ENCODE assay signal across 23 cellular contexts in the genomic region with DNA sequence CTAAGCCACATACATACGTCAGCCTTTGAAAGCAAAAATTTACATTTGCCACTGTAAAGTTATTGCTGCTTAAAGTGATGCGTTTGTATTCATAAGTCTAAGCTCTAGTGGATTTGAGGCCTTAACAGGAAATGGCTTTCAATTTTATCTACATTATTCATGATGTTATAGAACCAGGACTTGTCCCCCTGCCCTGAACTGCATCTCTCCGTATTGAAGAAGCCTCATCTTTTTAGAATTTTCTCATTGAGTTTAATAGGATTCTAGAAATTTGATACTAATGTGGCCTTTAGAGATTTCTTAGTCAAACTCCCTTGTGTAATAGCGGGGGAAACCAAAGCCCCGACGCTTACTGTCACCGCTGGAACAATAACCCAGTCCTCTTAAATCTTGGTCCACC. TPM values are rescaled to one million over a fixed set of nuclear protein-coding genes. Genes with fewer than 3 reads are reported as not detected.
DNase-seq lines count a peak whose midpoint lies in the region; ATAC-seq and TF ChIP-seq lines count a peak whose summit lies in the region.
"Had no signal": no experiment of that assay in that cellular context is flagged by ENCODE, and none has a peak within 500 bp of the region (broad histone marks: within the 10 kb centered on the region; RNA-seq: fewer than 3 reads in every experiment).

No MANE protein-coding gene starts in this region.

- no peak overlapping the region for H3K14ac ChIP-seq in mesenchymal stem cell (ENCODE audit: low read length in 2 of 2)

- in situ Hi-C loops in GM23248 (cut with MboI), result no loop called here

- H3K4me1 ChIP-seq in GM23248 (ENCODE audit: insufficient read depth), result peaks cover 86% of the 10 kb centered on the region
- H3K4me1 ChIP-seq in esophagus muscularis mucosa, result peaks cover 0 to 22% (median 0%) of the 10 kb centered on the region in 4 donors
- peaks cover 4% of the 10 kb centered on the region for H3K4me1 ChIP-seq in mesenchymal stem cell (ENCODE audit: control insufficient read depth, insufficient read depth, low read depth, low read length)
- H3K4me1 ChIP-seq: BE2C had no signal

- no peak overlapping the region for H2BK120ac ChIP-seq in mesenchymal stem cell (ENCODE audit: low read depth, low read length)

- 0 out of 2 replicates have a peak overlapping the region, but pooled peaks have one; percentile 5 for H3K27ac ChIP-seq in GM23248
- no peak overlapping the region for H3K27ac ChIP-seq in esophagus muscularis mucosa (replicated peaks in 1 of 4)
- H3K27ac ChIP-seq in mesenchymal stem cell (ENCODE audit: low read length, poor library complexity, severe bottlenecking), result no peak overlapping the region

- H4K91ac ChIP-seq in mesenchymal stem cell (ENCODE audit: low read length), result no peak overlapping the region

- H3K9me3 ChIP-seq in GM23248 (ENCODE audit: low read depth) (no peaks in the 10 kb centered on the region), esophagus muscularis mucosa (no peaks in the 10 kb centered on the region), mesenchymal stem cell (ENCODE audit: control insufficient read depth, low read length) (no peaks in the 10 kb centered on the region)
- H3K9me3 ChIP-seq: BE2C had no signal

- H3F3A ChIP-seq in GM23248 (ENCODE audit: insufficient read depth), result peaks cover 81% of the 10 kb centered on the region

- H3K79me1 ChIP-seq in mesenchymal stem cell (replicated peaks; ENCODE audit: low read length, poor library complexity, severe bottlenecking), result peaks cover 28% of the 10 kb centered on the region

- no peaks in the 10 kb centered on the region for H3K27me3 Mint-ChIP-seq in activated naive CD8-positive, alpha-beta T cell treated with anti-CD3 and anti-CD28 coated beads, Interleukin-2, amount 50 U/mL, for 24 hours
- no peaks in the 10 kb centered on the region for H3K27me3 Mint-ChIP-seq in activated naive CD8-positive, alpha-beta T cell treated with anti-CD3 and anti-CD28 coated beads for 36 hours
- H3K27me3 Mint-ChIP-seq: CD4-positive, CD25-positive, alpha-beta regulatory T cell; CD8-positive, alpha-beta memory T cell had no signal

- no peak overlapping the region for H3K4ac ChIP-seq in mesenchymal stem cell (ENCODE audit: low read depth in 1 of 2, low read length in 2 of 2)

- WGBS in GM23248 (ENCODE audit: low coverage in 1 of 2, low lambda C conversion rate in 2 of 2, missing lambda C conversion rate in 2 of 2), 2 experiments, result 99 to 100% methylated on average over 7 of the region's 7 CpGs
- WGBS in esophagus muscularis mucosa, result 90% methylated on average over 7 of the region's 7 CpGs
- 100% methylated on average over 4 of the region's 7 CpGs for WGBS in mesenchymal stem cell

- H3K36me3 Mint-ChIP-seq in activated naive CD8-positive, alpha-beta T cell treated with anti-CD3 and anti-CD28 coated beads, Interleukin-2, amount 50 U/mL, for 24 hours (ENCODE audit: low read depth), result peaks cover 92% of the 10 kb centered on the region
- peaks cover 62% of the 10 kb centered on the region for H3K36me3 Mint-ChIP-seq in activated naive CD8-positive, alpha-beta T cell treated with anti-CD3 and anti-CD28 coated beads for 36 hours

- intact Hi-C loops in esophagus muscularis mucosa (cut with DNase I), result no loop called here

- TF ChIP-seq EP300 in esophagus muscularis mucosa (IDR thresholded peaks at IDR 0.05), result no peak

- H3K79me2 ChIP-seq in GM23248 (ENCODE audit: insufficient read depth), result peaks cover 62% of the 10 kb centered on the region

- H3K4me3 ChIP-seq in GM23248 (no peak overlapping the region), esophagus muscularis mucosa (no peak overlapping the region), mesenchymal stem cell (ENCODE audit: insufficient read depth in 1 of 2, low read depth in 1 of 2, low read length in 2 of 2) (no peak overlapping the region)
- H3K4me3 ChIP-seq: GM12878, GM23338 had no signal

- H2BK12ac ChIP-seq in mesenchymal stem cell (ENCODE audit: low read length in 2 of 2), result no peak overlapping the region

- no peak overlapping the region for H2AFZ ChIP-seq in GM23248
- no peak overlapping the region for H2AFZ ChIP-seq in mesenchymal stem cell (ENCODE audit: low read depth, low read length)
- H2AFZ ChIP-seq: GM23338 had no signal

- no peak for TF ChIP-seq CTCF in esophagus muscularis mucosa (IDR thresholded peaks at IDR 0.05)

- H3K9ac ChIP-seq in GM23248, result no peak overlapping the region
- H3K9ac ChIP-seq in mesenchymal stem cell (ENCODE audit: low read length), result no peak overlapping the region

- no peak overlapping the region for H3K18ac ChIP-seq in mesenchymal stem cell (ENCODE audit: low read depth in 1 of 2, low read length in 2 of 2)

- H3K36me3 ChIP-seq in GM23248 (ENCODE audit: low read depth) (peaks cover 72% of the 10 kb centered on the region), esophagus muscularis mucosa (peaks cover 80 to 100% (median 94%) of the 10 kb centered on the region in 4 donors), mesenchymal stem cell (ENCODE audit: control insufficient read depth in 1 of 2, insufficient read depth in 2 of 2, low read depth in 1 of 2, low read length in 2 of 2) (peaks cover 17 to 94% of the 10 kb centered on the region in 2 experiments)

- ATAC-seq in activated naive CD8-positive, alpha-beta T cell treated with anti-CD3 and anti-CD28 coated beads, Interleukin-2, amount 50 U/mL, for 24 hours, result no peak
- no peak for ATAC-seq in GM21367 (IDR thresholded peaks at IDR 0.05; ENCODE audit: unreplicated experiment)
- ATAC-seq: GM12878, GM23338, HCT116 had no signal

- H4K8ac ChIP-seq in mesenchymal stem cell (ENCODE audit: low read length), result no peak overlapping the region

- no peak overlapping the region for H2BK5ac ChIP-seq in mesenchymal stem cell (ENCODE audit: low read depth, low read length, poor library complexity, severe bottlenecking)

- H2AK5ac ChIP-seq in mesenchymal stem cell (ENCODE audit: low read length, severe bottlenecking), result peak overlapping the region; percentile 53

- no peak overlapping the region for H3K4me3 Mint-ChIP-seq in activated naive CD8-positive, alpha-beta T cell treated with anti-CD3 and anti-CD28 coated beads, Interleukin-2, amount 50 U/mL, for 24 hours
- H3K4me3 Mint-ChIP-seq in activated naive CD8-positive, alpha-beta T cell treated with anti-CD3 and anti-CD28 coated beads for 36 hours, result no peak overlapping the region
- H3K4me3 Mint-ChIP-seq: CD4-positive, CD25-positive, alpha-beta regulatory T cell; CD8-positive, alpha-beta memory T cell; GM23338 had no signal

- H2BK15ac ChIP-seq in mesenchymal stem cell (ENCODE audit: low read depth, poor library complexity, severe bottlenecking), result no peak overlapping the region

- peaks cover 79% of the 10 kb centered on the region for H3K4me1 Mint-ChIP-seq in activated naive CD8-positive, alpha-beta T cell treated with anti-CD3 and anti-CD28 coated beads, Interleukin-2, amount 50 U/mL, for 24 hours
- peaks cover 50% of the 10 kb centered on the region for H3K4me1 Mint-ChIP-seq in activated naive CD8-positive, alpha-beta T cell treated with anti-CD3 and anti-CD28 coated beads for 36 hours
- H3K4me1 Mint-ChIP-seq: GM23338 had no signal

- no peaks in the 10 kb centered on the region for H4K20me1 ChIP-seq in GM23248 (ENCODE audit: insufficient read depth)

- no peaks in the 10 kb centered on the region for H3K9me2 ChIP-seq in GM23248 (ENCODE audit: insufficient read depth)

- no peak overlapping the region for H3K4me2 ChIP-seq in GM23248 (ENCODE audit: unreplicated experiment)
- H3K4me2 ChIP-seq in mesenchymal stem cell (ENCODE audit: low read length, poor library complexity, severe bottlenecking), result no peak overlapping the region
- H3K4me2 ChIP-seq: GM23338 had no signal

- H3K27ac Mint-ChIP-seq in activated naive CD8-positive, alpha-beta T cell treated with anti-CD3 and anti-CD28 coated beads, Interleukin-2, amount 50 U/mL, for 24 hours, result peak overlapping the region; percentile 80
- H3K27ac Mint-ChIP-seq in activated naive CD8-positive, alpha-beta T cell treated with anti-CD3 and anti-CD28 coated beads for 36 hours, result no peak overlapping the region
- H3K27ac Mint-ChIP-seq: CD4-positive, CD25-positive, alpha-beta regulatory T cell; GM23338 had no signal

- no peak overlapping the region for H3K23ac ChIP-seq in mesenchymal stem cell (ENCODE audit: low read length in 2 of 2)

- no peaks in the 10 kb centered on the region for H3K9me3 Mint-ChIP-seq in activated naive CD8-positive, alpha-beta T cell treated with anti-CD3 and anti-CD28 coated beads, Interleukin-2, amount 50 U/mL, for 24 hours
- no peaks in the 10 kb centered on the region for H3K9me3 Mint-ChIP-seq in activated naive CD8-positive, alpha-beta T cell treated with anti-CD3 and anti-CD28 coated beads for 36 hours
- H3K9me3 Mint-ChIP-seq: CD4-positive, CD25-positive, alpha-beta regulatory T cell; CD8-positive, alpha-beta memory T cell; GM23338 had no signal

- H3K27me3 ChIP-seq in GM23248 (replicated peaks; ENCODE audit: insufficient read depth) (no peaks in the 10 kb centered on the region), esophagus muscularis mucosa (no peaks in the 10 kb centered on the region), mesenchymal stem cell (ENCODE audit: control insufficient read depth in 1 of 2, insufficient read depth in 1 of 2, low read length in 2 of 2) (no peaks in the 10 kb centered on the region)
- H3K27me3 ChIP-seq: BE2C had no signal

- TF ChIP-seq POLR2A in esophagus muscularis mucosa (IDR thresholded peaks at IDR 0.05; ENCODE audit: low read depth), result no peak

- no peak for DNase-seq in activated naive CD8-positive, alpha-beta T cell treated with anti-CD3 and anti-CD28 coated beads, Interleukin-2, amount 50 U/mL, for 24 hours
- DNase-seq in activated naive CD8-positive, alpha-beta T cell treated with anti-CD3 and anti-CD28 coated beads for 36 hours, result no peak
- no peak for DNase-seq in GM23248
- DNase-seq in esophagus muscularis mucosa (ENCODE audit: extremely low spot score), result peak; percentile 62
- no peak for DNase-seq in mesenchymal stem cell
- DNase-seq in stimulated activated CD4-positive, alpha-beta T cell treated with anti-CD3 and anti-CD28 coated beads, Interleukin-2, amount 100 ng/mL, for 48 hours, result no peak
- no peak for DNase-seq in effector CD8-positive, alpha-beta T cell (lab: John Stamatoyannopoulos, UW)
- DNase-seq: ACHN; BE2C; C1 segment of cervical spinal cord; CD4-positive, CD25-positive, alpha-beta regulatory T cell; CD8-positive, alpha-beta memory T cell; COR-L47; DMS 273 treated with DMSO at 0.1 percent for 48 hours; DMS53; DND-41; EL had no signal

RNA-seq across cellular contexts. Expression of gene UTP25, which starts 9.9 kb away (rescaled TPM):
- 10 to 100 TPM; 12.2 to 12.5 TPM for total RNA-seq in activated naive CD8-positive, alpha-beta T cell treated with anti-CD3 and anti-CD28 coated beads for 36 hours
- total RNA-seq in GM23248 (2014; rRNA removed; shearing (Covaris generic)), result 12.2 and 16.8 TPM in 2 replicates
- polyA plus RNA-seq in GM23248 (2016; fragmentation: Nextera tagmentation; extraction: Ambion mirVana), result 9.5 TPM in 2 replicates
- 1 to 10 TPM; 3.7 to 8.0 (median 7.3) TPM for total RNA-seq in esophagus muscularis mucosa
- polyA plus RNA-seq in mesenchymal stem cell (2013, experiment 1 of 2), result 3.3 TPM
- polyA plus RNA-seq in mesenchymal stem cell (2013, experiment 2 of 2), result 3.3 TPM

RNA-seq across cellular contexts. Expression of gene IRF6, which starts 31.7 kb away (rescaled TPM):
- total RNA-seq in activated naive CD8-positive, alpha-beta T cell treated with anti-CD3 and anti-CD28 coated beads for 36 hours, result 1 to 10 TPM; 2.1 to 2.4 TPM
- 1.3 and 1.6 TPM in 2 replicates for total RNA-seq in GM23248 (2014; rRNA removed; shearing (Covaris generic))
- polyA plus RNA-seq in GM23248 (2016; fragmentation: Nextera tagmentation; extraction: Ambion mirVana), result 0.84 and 0.86 TPM in 2 replicates
- total RNA-seq in esophagus muscularis mucosa, result 1 to 10 TPM in 1 of 4 donors, under 1 TPM in 3; 0.46 to 1.2 (median 0.75) TPM
- polyA plus RNA-seq in mesenchymal stem cell (2013, experiment 1 of 2), result 0.69 TPM
- 0.64 TPM for polyA plus RNA-seq in mesenchymal stem cell (2013, experiment 2 of 2)
- total RNA-seq: A172, G401 had no signal

RNA-seq across cellular contexts. Expression of gene C1orf74, which starts 53.3 kb away (rescaled TPM):
- total RNA-seq in activated naive CD8-positive, alpha-beta T cell treated with anti-CD3 and anti-CD28 coated beads for 36 hours, result 1 to 10 TPM; 1.5 to 1.7 TPM
- total RNA-seq in GM23248 (2014; rRNA removed; shearing (Covaris generic)), result 2.1 and 2.3 TPM in 2 replicates
- polyA plus RNA-seq in GM23248 (2016; fragmentation: Nextera tagmentation; extraction: Ambion mirVana), result 1.4 and 1.5 TPM in 2 replicates
- total RNA-seq in esophagus muscularis mucosa, result 1 to 10 TPM in 2 of 4 donors, under 1 TPM in 2; 0.42 to 1.6 (median 0.86) TPM
- polyA plus RNA-seq in mesenchymal stem cell (2013, experiment 1 of 2), result 0.95 TPM
- 0.96 TPM for polyA plus RNA-seq in mesenchymal stem cell (2013, experiment 2 of 2)
